ENCODE assay signal across 18 cellular contexts in the genomic region with DNA sequence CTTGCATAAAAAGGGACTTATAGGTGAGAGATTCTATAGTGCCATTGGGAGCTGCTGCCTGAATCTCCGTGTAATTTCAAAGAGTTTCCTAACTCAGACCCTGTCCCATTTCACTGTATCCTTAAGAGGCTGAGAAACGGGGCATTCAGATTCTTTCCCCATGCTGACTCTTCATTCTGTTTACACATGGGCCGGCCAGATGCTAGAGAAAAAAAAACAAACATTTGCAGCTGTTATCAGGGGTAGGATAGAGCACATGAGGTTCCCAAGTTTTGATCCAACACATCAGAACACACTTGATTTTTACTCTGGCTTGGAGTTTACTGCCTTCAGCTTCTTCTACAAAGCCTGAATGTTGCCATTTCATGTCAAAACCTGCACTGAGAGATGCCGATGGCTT.
DNase-seq lines count a peak whose midpoint lies in the region; ATAC-seq and TF ChIP-seq lines count a peak whose summit lies in the region.
"Had no signal": no experiment of that assay in that cellular context is flagged by ENCODE, and none has a peak within 500 bp of the region (broad histone marks: within the 10 kb centered on the region; RNA-seq: fewer than 3 reads in every experiment).

No MANE protein-coding gene starts in this region.

- DNase-seq in AG10803 (ENCODE audit: low read depth) (no peak), coronary artery (ENCODE audit: low spot score) (no peak), right cardiac atrium (no peak), gastrocnemius medialis (peak in 1 of 2 donors; percentile 21), hepatic stellate cell (ENCODE audit: low spot score) (no peak)
- DNase-seq: ACHN; activated CD4-positive, alpha-beta T cell treated with anti-CD3 and anti-CD28 coated beads for 48 hours; activated effector memory CD4-positive, alpha-beta T cell treated with anti-CD3 and anti-CD28 coated beads, Interleukin-2, amount 50 U/mL, for 16 hours; adrenal gland; DMS79 treated with DMSO at 0.1 percent for 48 hours; effector CD8-positive, alpha-beta T cell; left lung; NCI-H226; stimulated activated CD4-positive, alpha-beta T cell treated with anti-CD3 and anti-CD28 coated beads, Interleukin-4, amount 100 ng/mL, for 4 hours had no signal

- TF ChIP-seq POLR2A in gastrocnemius medialis (IDR thresholded peaks at IDR 0.05) = peak in 1 of 2 donors; percentile 15

- H3K4me3 ChIP-seq in AG10803 (ENCODE audit: low read length) (no peak overlapping the region), coronary artery (no peak overlapping the region), right cardiac atrium (ENCODE audit: low read length) (no peak overlapping the region), gastrocnemius medialis (no peak overlapping the region)
- H3K4me3 ChIP-seq: adrenal gland, GM23338, left lung had no signal

- ATAC-seq in right cardiac atrium (peak; percentile 16 to 73), gastrocnemius medialis (peak; percentile 42 to 60), GM21786 (IDR thresholded peaks at IDR 0.05; ENCODE audit: unreplicated experiment) (no peak), GM21528 (IDR thresholded peaks at IDR 0.05; ENCODE audit: low FRiP score, unreplicated experiment) (no peak), GM19324 (IDR thresholded peaks at IDR 0.05; ENCODE audit: low FRiP score, unreplicated experiment) (no peak)
- ATAC-seq: GM23338, left lung had no signal

- intact Hi-C loops in right cardiac atrium (cut with DNase I) = loop anchor here in 3 of 4 donors (2.0 to 10.0 kb wide), 4 partner anchors 189 to 1217 kb away; no protein-coding TSS in a partner anchor
- intact Hi-C loops in gastrocnemius medialis (cut with DNase I; ENCODE audit: low total_unique reads) = loop anchor here (5.0 kb wide), 1 partner anchor 191 kb away; no protein-coding TSS in a partner anchor

- in situ Hi-C loops in gastrocnemius medialis (cut with MboI; ENCODE audit: low sequenced_read_pairs in 4 of 4) = loop anchor here (5.0 to 25.0 kb wide), 10 partner anchors 189 to 1221 kb away; a partner anchor contains a TSS

- TF ChIP-seq CTCF in AG10803 (conservative IDR thresholded peaks at IDR 0.05; ENCODE audit: low read length) = 0 out of 2 replicates have a peak, but pooled peaks have one; percentile 1
- TF ChIP-seq CTCF in coronary artery (IDR thresholded peaks at IDR 0.05) = no peak
- no peak for TF ChIP-seq CTCF in gastrocnemius medialis (IDR thresholded peaks at IDR 0.05 in 4 of 5, conservative IDR thresholded peaks at IDR 0.05 in 1 of 5)

- H3K27ac ChIP-seq in coronary artery = peak overlapping the region; percentile 33 to 45
- peak overlapping the region; percentile 67 for H3K27ac ChIP-seq in right cardiac atrium (ENCODE audit: low read length)
- H3K27ac ChIP-seq in gastrocnemius medialis = peak overlapping the region; percentile 66 to 76 (median 68)

- H3K4me1 ChIP-seq in right cardiac atrium (ENCODE audit: control insufficient read depth, insufficient read depth, low read length) (peaks cover 6% of the 10 kb centered on the region), gastrocnemius medialis (peaks cover 29 to 31% of the 10 kb centered on the region in 2 donors)

- 55% methylated on average over 4 of the region's 4 CpGs for WGBS in right cardiac atrium

- H3K9me3 ChIP-seq in right cardiac atrium (ENCODE audit: control insufficient read depth, low read length) = no peaks in the 10 kb centered on the region
- no peaks in the 10 kb centered on the region for H3K9me3 ChIP-seq in gastrocnemius medialis
- H3K9me3 ChIP-seq: adrenal gland, left lung had no signal

- H3K27me3 ChIP-seq in right cardiac atrium (ENCODE audit: control insufficient read depth, insufficient read depth) (no peaks in the 10 kb centered on the region), gastrocnemius medialis (no peaks in the 10 kb centered on the region)
- H3K27me3 ChIP-seq: adrenal gland, left lung had no signal

- no peaks in the 10 kb centered on the region for H3K36me3 ChIP-seq in gastrocnemius medialis
- H3K36me3 ChIP-seq: adrenal gland, left lung had no signal

Comparison
In these comparisons a context has a peak if more than half of its experiments do, and no peak if none do; other contexts are left out.
1. ATAC-seq: peak in right cardiac atrium (2 of 2) and gastrocnemius medialis (2 of 2); none in GM21786 (single experiment), GM21528 (single experiment) and GM19324 (single experiment).
2. Peak in every context shown above with its lines, with median percentiles within 50 percentile points of each other: H3K27ac ChIP-seq.